Comparison of ENCODE assay signal across 10 cellular contexts in the genomic region with DNA sequence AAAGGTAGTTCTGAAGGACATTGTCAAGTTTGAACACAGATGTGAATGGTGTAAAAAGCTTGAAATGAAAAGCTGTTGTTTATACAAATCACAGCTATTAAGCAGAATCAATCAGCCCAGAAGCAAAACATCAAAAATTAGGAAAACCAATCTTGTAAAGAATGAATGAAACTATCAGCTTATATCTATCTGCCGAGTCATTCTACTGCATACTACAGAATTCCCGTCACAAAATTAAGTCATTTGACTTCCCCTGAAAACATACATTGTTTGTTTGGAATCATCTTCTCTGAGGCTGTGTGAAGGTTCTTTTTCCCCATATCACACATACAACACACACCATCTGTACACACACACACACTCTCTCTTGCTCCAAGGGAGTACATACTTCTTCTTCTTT.
"Had no signal": no experiment of that assay in that cellular context is flagged by ENCODE, and none has a peak within 500 bp of the region (broad histone marks: within the 10 kb centered on the region; RNA-seq: fewer than 3 reads in every experiment).

No MANE protein-coding gene starts in this region.

- DNase-seq: activated CD4-positive, alpha-beta T cell treated with anti-CD3 and anti-CD28 coated beads for 4 hours; activated CD8-positive, alpha-beta memory T cell treated with anti-CD3 and anti-CD28 coated beads for 24 hours; activated naive CD4-positive, alpha-beta T cell treated with anti-CD3 and anti-CD28 coated beads, Interleukin-2, amount 10 ng/mL, durations not matched to agents 7 days and 5 days; colonic mucosa; esophagus squamous epithelium; right lobe of liver; thyroid gland; WERI-Rb-1 had no signal

- H3K36me3 ChIP-seq: colonic mucosa had no signal

- H3K9me3 Mint-ChIP-seq: activated naive CD4-positive, alpha-beta T cell treated with anti-CD3 and anti-CD28 coated beads, Interleukin-2, amount 10 ng/mL, durations not matched to agents 7 days and 5 days had no signal

- H3K9me3 ChIP-seq: adrenal gland, colonic mucosa, esophagus squamous epithelium, right lobe of liver, thyroid gland had no signal

- H3K27me3 Mint-ChIP-seq: activated naive CD4-positive, alpha-beta T cell treated with anti-CD3 and anti-CD28 coated beads, Interleukin-2, amount 10 ng/mL, durations not matched to agents 7 days and 5 days had no signal

- H3K4me3 ChIP-seq: adrenal gland, cardiac muscle cell, colonic mucosa, esophagus squamous epithelium, right lobe of liver, thyroid gland had no signal

- H3K27ac Mint-ChIP-seq: activated naive CD4-positive, alpha-beta T cell treated with anti-CD3 and anti-CD28 coated beads, Interleukin-2, amount 10 ng/mL, durations not matched to agents 7 days and 5 days had no signal

- H3K4me1 ChIP-seq: adrenal gland, colonic mucosa, esophagus squamous epithelium, right lobe of liver, thyroid gland had no signal

- H3K4me3 Mint-ChIP-seq: activated naive CD4-positive, alpha-beta T cell treated with anti-CD3 and anti-CD28 coated beads, Interleukin-2, amount 10 ng/mL, durations not matched to agents 7 days and 5 days had no signal

- H3K27me3 ChIP-seq: adrenal gland, cardiac muscle cell, colonic mucosa, esophagus squamous epithelium, right lobe of liver, thyroid gland had no signal

- H3K27ac ChIP-seq: cardiac muscle cell, colonic mucosa, esophagus squamous epithelium, right lobe of liver, thyroid gland, WERI-Rb-1 had no signal
